9 cellular contexts compared by ENCODE assay signal in genomic region chr11:2382927-2383822, GRCh38. TPM values are rescaled to one million over a fixed set of nuclear protein-coding genes. Genes with fewer than 3 reads are reported as not detected.
DNase-seq lines count a peak whose midpoint lies in the region; ATAC-seq and TF ChIP-seq lines count a peak whose summit lies in the region.
"Had no signal": no experiment of that assay in that cellular context is flagged by ENCODE, and none has a peak within 500 bp of the region (broad histone marks: within the 10 kb centered on the region; RNA-seq: fewer than 3 reads in every experiment).

No MANE protein-coding gene starts in this region.

- ATAC-seq in T-cell (replicated peaks in 1 of 4) (no peak), gastrocnemius medialis (peak; percentile 78 to 81), HG02938 (IDR thresholded peaks at IDR 0.05; ENCODE audit: unreplicated experiment) (no peak), GM19324 (IDR thresholded peaks at IDR 0.05; ENCODE audit: low FRiP score, unreplicated experiment) (no peak)
- ATAC-seq: activated CD4-positive, CD25-positive, alpha-beta regulatory T cell treated with anti-CD3 and anti-CD28 coated beads, Interleukin-2, amount 50 U/mL, for 24 hours had no signal

- TF ChIP-seq CTCF in GM10266 (IDR thresholded peaks at IDR 0.05; ENCODE audit: control insufficient read depth, insufficient read depth, low read depth, missing control alignments) (peak; percentile 12), glutamatergic neuron (IDR thresholded peaks at IDR 0.05; ENCODE audit: partially characterized antibody, unreplicated experiment) (no peak), gastrocnemius medialis (IDR thresholded peaks at IDR 0.05 in 4 of 5, conservative IDR thresholded peaks at IDR 0.05 in 1 of 5) (peak in 1 of 5 experiments; percentile 29)

- H3K27me3 Mint-ChIP-seq in T-cell = no peaks in the 10 kb centered on the region
- peaks cover 8% of the 10 kb centered on the region for H3K27me3 Mint-ChIP-seq in glutamatergic neuron (ENCODE audit: unreplicated experiment)

- H3K9me3 Mint-ChIP-seq in T-cell (no peaks in the 10 kb centered on the region), glutamatergic neuron (ENCODE audit: unreplicated experiment) (peaks cover 10% of the 10 kb centered on the region)

- peak; percentile 50 to 65 for TF ChIP-seq POLR2A in gastrocnemius medialis (IDR thresholded peaks at IDR 0.05)

- H3K36me3 Mint-ChIP-seq in T-cell = peaks cover 5% of the 10 kb centered on the region
- H3K36me3 Mint-ChIP-seq in glutamatergic neuron (ENCODE audit: unreplicated experiment) = no peaks in the 10 kb centered on the region

- H3K27ac Mint-ChIP-seq in T-cell (peak overlapping the region; percentile 23 to 34), glutamatergic neuron (ENCODE audit: unreplicated experiment) (peak overlapping the region; percentile 72)

- H3K4me3 Mint-ChIP-seq in T-cell = no peak overlapping the region
- peak overlapping the region; percentile 68 for H3K4me3 Mint-ChIP-seq in glutamatergic neuron (ENCODE audit: unreplicated experiment)

- H3K27me3 ChIP-seq in gastrocnemius medialis = no peaks in the 10 kb centered on the region

- CTCF ChIA-PET in T-cell (lab: Charles Lee) = no interaction called here

- H3K4me1 ChIP-seq in gastrocnemius medialis = peaks cover 72 to 86% of the 10 kb centered on the region in 2 donors

- peak overlapping the region; percentile 2 to 33 (median 16) for H3K4me3 ChIP-seq in gastrocnemius medialis

- intact Hi-C loops in gastrocnemius medialis (cut with DNase I; ENCODE audit: low total_unique reads) = loop anchor here (10.0 kb wide), 1 partner anchor 618 kb away; the partner anchor contains the start of gene CTSD

- in situ Hi-C loops in gastrocnemius medialis (cut with MboI; ENCODE audit: low sequenced_read_pairs in 4 of 4) = no loop called here

- POLR2A ChIA-PET in T-cell (lab: Charles Lee) = no interaction called here

- no peak for DNase-seq in GM10266 (ENCODE audit: extremely low spot score)
- DNase-seq in T-cell = no peak
- peak; percentile 60 for DNase-seq in glutamatergic neuron
- peak; percentile 74 to 88 for DNase-seq in gastrocnemius medialis
- no peak for DNase-seq in ureter (ENCODE audit: low spot score)
- no peak for DNase-seq in DMS79 (lab: John Stamatoyannopoulos, UW)

- H3K27ac ChIP-seq in gastrocnemius medialis = peak overlapping the region; percentile 80 to 95 (median 91)

- H3K9me3 ChIP-seq in gastrocnemius medialis = no peaks in the 10 kb centered on the region

- H3K36me3 ChIP-seq in gastrocnemius medialis = no peaks in the 10 kb centered on the region

- H3K4me1 Mint-ChIP-seq in T-cell = peaks cover 46 to 84% (median 73%) of the 10 kb centered on the region in 3 donors
- H3K4me1 Mint-ChIP-seq in glutamatergic neuron (ENCODE audit: low read depth, unreplicated experiment) = peaks cover 16% of the 10 kb centered on the region

RNA-seq across cellular contexts. Expression of gene CD81, which starts 6.1 kb away (rescaled TPM):
- 100 to 1,000 TPM; 124 to 213 (median 146) TPM for total RNA-seq in T-cell
- total RNA-seq in glutamatergic neuron (ENCODE audit: unreplicated experiment) = 347 TPM
- 10 to 100 TPM; 54.5 to 87.0 (median 66.8) TPM for total RNA-seq in gastrocnemius medialis
- 831 TPM for total RNA-seq in ureter

RNA-seq across cellular contexts. Expression of gene TSSC4, which starts 17.4 kb away (rescaled TPM):
- total RNA-seq in T-cell (10 to 100 TPM; 46.2 to 73.7 (median 64.8) TPM), glutamatergic neuron (ENCODE audit: unreplicated experiment) (49.7 TPM), gastrocnemius medialis (10 to 100 TPM; 53.4 to 92.5 (median 76.8) TPM), ureter (41.6 TPM)

Comparison
In these comparisons a context has a peak if more than half of its experiments do, and no peak if none do; other contexts are left out.
1. DNase-seq: peak in glutamatergic neuron (single experiment) and gastrocnemius medialis (2 of 2); none in GM10266 (single experiment), T-cell (0 of 34), ureter (single experiment) and DMS79 (single experiment).
2. ATAC-seq: peak in gastrocnemius medialis (2 of 2); none in T-cell (0 of 4), HG02938 (single experiment) and GM19324 (single experiment).